5 cellular contexts compared by ENCODE assay signal in the genomic region with DNA sequence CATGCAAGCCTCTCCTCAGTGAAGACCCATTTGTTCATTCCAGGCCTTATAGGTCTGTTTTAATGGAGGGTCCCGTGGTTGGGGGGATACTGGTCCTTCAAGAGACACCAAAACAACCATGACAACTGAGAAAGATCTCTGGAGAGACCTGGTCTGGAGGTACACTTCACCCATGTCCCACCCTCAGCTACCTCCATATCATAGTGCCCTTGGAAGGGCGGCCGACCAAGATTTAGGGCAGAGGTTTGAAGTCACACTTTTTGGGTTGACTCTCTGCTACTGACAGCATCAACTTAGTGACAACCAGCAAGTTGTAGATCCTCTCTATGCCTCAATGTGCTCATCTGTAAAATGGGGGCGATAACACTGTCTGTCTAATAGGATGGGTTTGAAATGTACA.
"Had no signal": no experiment of that assay in that cellular context is flagged by ENCODE, and none has a peak within 500 bp of the region (broad histone marks: within the 10 kb centered on the region; RNA-seq: fewer than 3 reads in every experiment).

No MANE protein-coding gene starts in this region.

- H3K4me3 ChIP-seq: GM23248 had no signal

- H3K27ac ChIP-seq: GM23248 had no signal

- FAIRE-seq: HepG2 had no signal

- DNase-seq: GM23248, GOT3, H7, HCEC 1CT had no signal

- ATAC-seq: HepG2 had no signal
